1 cellular context compared by ENCODE assay signal in the genomic region with DNA sequence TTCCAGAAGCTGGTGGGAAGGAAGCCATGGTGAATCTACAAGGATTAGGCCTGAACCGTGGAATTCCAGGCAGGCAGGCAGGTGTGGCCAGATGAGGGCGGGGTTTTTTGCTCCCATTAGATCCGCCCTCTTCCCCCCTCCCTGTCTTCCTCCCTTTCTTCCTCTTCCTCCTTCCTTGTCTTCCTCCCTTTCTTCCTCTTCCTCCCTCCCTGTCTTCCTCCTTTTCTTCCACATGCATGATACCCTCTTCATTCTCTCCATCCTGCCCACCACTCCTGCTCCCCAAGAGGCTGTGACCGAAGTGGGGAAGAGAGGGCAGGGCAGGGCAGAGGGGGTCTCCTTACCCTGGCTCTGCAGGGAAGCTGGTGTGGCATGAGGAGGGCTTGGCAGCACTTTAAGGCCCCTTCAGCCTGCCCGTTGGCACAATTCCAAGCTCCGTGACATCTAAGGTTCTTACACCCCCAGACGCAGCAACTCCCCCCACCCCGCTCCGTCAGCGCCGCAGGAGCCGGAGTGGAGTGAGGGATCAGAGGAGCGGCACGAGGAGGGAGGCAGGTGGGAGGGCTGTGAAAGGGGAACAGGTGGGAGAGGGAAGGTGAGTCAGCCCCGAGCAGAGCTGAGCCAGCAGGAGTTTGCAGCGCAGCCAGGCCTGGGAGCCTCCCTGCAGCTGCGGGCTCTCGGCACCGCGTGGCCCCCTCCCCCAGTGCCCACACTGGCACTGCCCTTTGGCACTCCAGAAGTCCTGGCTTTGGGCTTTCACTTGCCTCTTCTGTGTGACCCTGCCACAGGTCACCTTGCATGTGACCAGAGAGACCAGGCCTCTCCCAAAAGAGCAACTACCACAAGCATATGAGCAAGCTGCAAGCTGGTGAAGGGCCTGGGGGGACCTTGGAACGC.
TF ChIP-seq lines count a peak whose summit lies in the region.

No MANE protein-coding gene starts in this region.

TF ChIP-seq in IMR-90, 13 proteins besides CTCF, POLR2A, EP300 and RAD21:
- no peak for TF ChIP-seq FOS (IDR thresholded peaks at IDR 0.05; ENCODE audit: low read depth, low read length)
- no peak for TF ChIP-seq MAFK (IDR thresholded peaks at IDR 0.05; ENCODE audit: low read depth, low read length)
- no peak for TF ChIP-seq MAZ (IDR thresholded peaks at IDR 0.05; ENCODE audit: borderline replicate concordance, low read depth, low read length)
- TF ChIP-seq NFE2L2 (IDR thresholded peaks at IDR 0.05; ENCODE audit: low read depth, low read length) = no peak
- TF ChIP-seq SMC3 (IDR thresholded peaks at IDR 0.05; ENCODE audit: low read depth, low read length) = no peak
- TF ChIP-seq, protein P1, sequence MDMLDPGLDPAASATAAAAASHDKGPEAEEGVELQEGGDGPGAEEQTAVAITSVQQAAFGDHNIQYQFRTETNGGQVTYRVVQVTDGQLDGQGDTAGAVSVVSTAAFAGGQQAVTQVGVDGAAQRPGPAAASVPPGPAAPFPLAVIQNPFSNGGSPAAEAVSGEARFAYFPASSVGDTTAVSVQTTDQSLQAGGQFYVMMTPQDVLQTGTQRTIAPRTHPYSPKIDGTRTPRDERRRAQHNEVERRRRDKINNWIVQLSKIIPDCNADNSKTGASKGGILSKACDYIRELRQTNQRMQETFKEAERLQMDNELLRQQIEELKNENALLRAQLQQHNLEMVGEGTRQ (IDR thresholded peaks at IDR 0.05; ENCODE audit: low read depth, low read length) = no peak
- no peak for TF ChIP-seq MXI1 (IDR thresholded peaks at IDR 0.05; ENCODE audit: borderline replicate concordance, low read depth, low read length)
- no peak for TF ChIP-seq CEBPB (IDR thresholded peaks at IDR 0.05; ENCODE audit: low read depth, low read length)
- TF ChIP-seq CHD1 (IDR thresholded peaks at IDR 0.05; ENCODE audit: low read depth, low read length) = no peak
- TF ChIP-seq BHLHE40 (IDR thresholded peaks at IDR 0.05; ENCODE audit: low read depth, low read length) = no peak
